28 cellular contexts compared by ENCODE assay signal in the genomic region with DNA sequence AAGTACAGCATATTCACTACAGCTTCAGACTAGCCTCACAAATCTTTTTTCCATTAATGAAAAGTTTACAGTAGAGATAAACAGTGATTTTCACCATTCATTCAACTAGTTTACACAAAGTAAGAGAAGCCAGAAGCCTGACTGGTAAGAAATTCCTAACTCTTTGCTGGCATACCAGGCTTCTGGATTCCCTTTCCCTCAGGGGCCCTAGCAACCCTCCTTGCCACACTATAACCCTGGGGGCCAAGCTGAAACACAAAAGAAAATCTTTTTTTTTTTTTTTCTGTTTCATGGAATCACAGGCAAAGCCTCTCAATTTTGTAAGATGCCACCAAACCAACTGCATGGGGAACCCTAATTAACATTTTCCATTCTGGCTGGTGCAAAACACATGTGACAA.
"Had no signal": no experiment of that assay in that cellular context is flagged by ENCODE, and none has a peak within 500 bp of the region (broad histone marks: within the 10 kb centered on the region; RNA-seq: fewer than 3 reads in every experiment).

No MANE protein-coding gene starts in this region.

- H2AFZ ChIP-seq: neural progenitor cell, parathyroid adenoma had no signal

- H3K27ac ChIP-seq: neural progenitor cell, ovary, parathyroid adenoma, psoas muscle, right lobe of liver, sigmoid colon, spleen, suprapubic skin, testis, tibial artery, transverse colon, upper lobe of right lung, uterus had no signal

- H3K36me3 ChIP-seq: neural progenitor cell, ovary, right lobe of liver, sigmoid colon, spleen, suprapubic skin, tibial artery, transverse colon, upper lobe of right lung, uterus had no signal

- H3K4me3 ChIP-seq: neural progenitor cell, ovary, psoas muscle, right lobe of liver, sigmoid colon, spleen, suprapubic skin, testis, tibial artery, transverse colon, upper lobe of right lung, uterus had no signal

- H3K27me3 ChIP-seq: neural progenitor cell, ovary, right lobe of liver, sigmoid colon, spleen, suprapubic skin, testis, tibial artery, transverse colon, upper lobe of right lung, uterus had no signal

- DNase-seq: natural killer cell; occipital lobe; ovary; posterior cingulate gyrus; psoas muscle; right cardiac atrium; right lobe of liver; sigmoid colon; small intestine; spleen; stimulated activated CD4-positive, alpha-beta T cell treated with anti-CD3 and anti-CD28 coated beads, Interleukin-12 subunit alpha, Interleukin-12 subunit beta, amount 100 ng/mL, for 4 hours; stimulated activated CD4-positive, alpha-beta T cell treated with anti-CD3 and anti-CD28 coated beads, Interleukin-1b, Interleukin-23, amount 100 ng/mL, for 48 hours; stimulated activated CD4-positive, alpha-beta T cell treated with anti-CD3 and anti-CD28 coated beads, Interleukin-4, amount 100 ng/mL, for 1 hour; stimulated activated CD4-positive, alpha-beta T cell treated with anti-CD3 and anti-CD28 coated beads, Interleukin-4, amount 100 ng/mL, for 4 hours; stimulated activated CD8-positive, alpha-beta memory T cell treated with anti-CD3 and anti-CD28 coated beads, Interleukin-4, amount 100 ng/mL, for 48 hours; stimulated activated naive CD4-positive, alpha-beta T cell; stimulated activated naive CD8-positive, alpha-beta T cell treated with anti-CD3 and anti-CD28 coated beads, Interleukin-15, amount 100 ng/mL, for 72 hours; stimulated activated naive CD8-positive, alpha-beta T cell treated with anti-CD3 and anti-CD28 coated beads, Interleukin-15, Interleukin-2, amounts not matched to agents 100 U/mL and 50 U/mL, for 24 hours; substantia nigra; testis; tibial artery; transverse colon; upper lobe of right lung; uterus had no signal

- H3K9me3 ChIP-seq: ovary, psoas muscle, right lobe of liver, sigmoid colon, suprapubic skin, testis, transverse colon, upper lobe of right lung, uterus had no signal

- H3K4me2 ChIP-seq: neural progenitor cell had no signal

- H3K9ac ChIP-seq: neural progenitor cell, parathyroid adenoma had no signal

- ATAC-seq: natural killer cell; psoas muscle; right cardiac atrium; right lobe of liver; stimulated activated memory B cell treated with anti-CD40 and anti-IgM and Interleukin-4, amounts not matched to agents 10 μg/mL and 1 μg/mL and 100 μg/mL, for 72 hours; stimulated activated naive CD8-positive, alpha-beta T cell treated with anti-CD3 and anti-CD28 coated beads, Interleukin-15, amount 100 ng/mL, for 72 hours; stimulated activated naive CD8-positive, alpha-beta T cell treated with anti-CD3 and anti-CD28 coated beads, Interleukin-15, Interleukin-2, amounts not matched to agents 100 U/mL and 50 U/mL, for 24 hours; upper lobe of right lung had no signal

- H3K4me1 ChIP-seq: neural progenitor cell, parathyroid adenoma, psoas muscle, right lobe of liver, sigmoid colon, spleen, suprapubic skin, testis, tibial artery, transverse colon, upper lobe of right lung, uterus had no signal
